20 cellular contexts compared by ENCODE assay signal in genomic region chrX:19924285-19924684, GRCh38. TPM values are rescaled to one million over a fixed set of nuclear protein-coding genes. Genes with fewer than 3 reads are reported as not detected.
DNase-seq lines count a peak whose midpoint lies in the region; ATAC-seq and TF ChIP-seq lines count a peak whose summit lies in the region.
"Had no signal": no experiment of that assay in that cellular context is flagged by ENCODE, and none has a peak within 500 bp of the region (broad histone marks: within the 10 kb centered on the region; RNA-seq: fewer than 3 reads in every experiment).

No MANE protein-coding gene starts in this region.

- peak; percentile 84 for ATAC-seq in left lung
- ATAC-seq in GM19035 (IDR thresholded peaks at IDR 0.05; ENCODE audit: unreplicated experiment), result no peak
- ATAC-seq: esophagus mucosa, right cardiac atrium had no signal

- H3K9ac ChIP-seq in BLaER1 (no peak overlapping the region), KMS-11 (no peak overlapping the region)
- H3K9ac ChIP-seq: neural progenitor cell had no signal

- peak overlapping the region; percentile 42 for H3K4me2 ChIP-seq in BLaER1
- H3K4me2 ChIP-seq in KMS-11, result peak overlapping the region; percentile 51; the same call in 1 of the 2 replicates
- H3K4me2 ChIP-seq: neural progenitor cell had no signal

- no peak overlapping the region for H3K27ac ChIP-seq in BLaER1
- peak overlapping the region; percentile 36; the same call in 1 of the 2 replicates for H3K27ac ChIP-seq in KMS-11
- no peak overlapping the region for H3K27ac ChIP-seq in left lung
- H3K27ac ChIP-seq in brain microvascular endothelial cell, result no peak overlapping the region
- H3K27ac ChIP-seq: dorsolateral prefrontal cortex, neural progenitor cell, suprapubic skin had no signal

- TF ChIP-seq CTCF in KMS-11 (conservative IDR thresholded peaks at IDR 0.05; ENCODE audit: low read depth, low read length), result no peak
- no peak for TF ChIP-seq CTCF in left lung (IDR thresholded peaks at IDR 0.05)
- no peak for TF ChIP-seq CTCF in brain microvascular endothelial cell (IDR thresholded peaks at IDR 0.05; ENCODE audit: low read depth, low read length, missing control alignments)

- no peaks in the 10 kb centered on the region for H3K9me3 ChIP-seq in BLaER1
- H3K9me3 ChIP-seq in left lung, result no peaks in the 10 kb centered on the region
- H3K9me3 ChIP-seq: suprapubic skin had no signal

- DNase-seq in SKM-1 (lab: John Stamatoyannopoulos, UW; ENCODE audit: unreplicated experiment) (peak; percentile 18), left lung (no peak), brain microvascular endothelial cell (no peak), COLO668 (lab: John Stamatoyannopoulos, UW; ENCODE audit: unreplicated experiment) (no peak)
- DNase-seq in stimulated activated CD4-positive, alpha-beta T cell treated with anti-CD3 and anti-CD28 coated beads, Interleukin-1b, Interleukin-23, amount 100 ng/mL, for 48 hours, result no peak
- DNase-seq: activated CD4-positive, alpha-beta T cell treated with anti-CD3 and anti-CD28 coated beads for 4 hours; activated naive CD4-positive, alpha-beta T cell; dorsolateral prefrontal cortex; H9; mesendoderm; NCI-H1092; NCI-H82; right cardiac atrium; T1000 had no signal

- H3K27me3 ChIP-seq in BLaER1 (no peaks in the 10 kb centered on the region), KMS-11 (ENCODE audit: insufficient read depth, low read depth) (no peaks in the 10 kb centered on the region), left lung (no peaks in the 10 kb centered on the region), brain microvascular endothelial cell (replicated peaks) (no peaks in the 10 kb centered on the region)
- H3K27me3 ChIP-seq: neural progenitor cell, suprapubic skin had no signal

- H3K79me2 ChIP-seq in KMS-11 (ENCODE audit: insufficient read depth, low read depth), result no peaks in the 10 kb centered on the region

- H3K36me3 ChIP-seq in BLaER1, result peaks cover 12% of the 10 kb centered on the region; the same call in 1 of the 2 replicates
- no peaks in the 10 kb centered on the region for H3K36me3 ChIP-seq in KMS-11 (ENCODE audit: insufficient read depth)
- H3K36me3 ChIP-seq in left lung, result no peaks in the 10 kb centered on the region
- H3K36me3 ChIP-seq in brain microvascular endothelial cell (replicated peaks), result no peaks in the 10 kb centered on the region
- H3K36me3 ChIP-seq: neural progenitor cell, suprapubic skin had no signal

- no peak overlapping the region for H3K4me3 ChIP-seq in BLaER1
- H3K4me3 ChIP-seq in KMS-11 (IDR thresholded peaks at IDR 0.05; ENCODE audit: insufficient read depth, low read depth, low read length), result no peak overlapping the region
- no peak overlapping the region for H3K4me3 ChIP-seq in left lung
- H3K4me3 ChIP-seq in brain microvascular endothelial cell (ENCODE audit: low read depth, low read length), result no peak overlapping the region
- H3K4me3 ChIP-seq: dorsolateral prefrontal cortex, neural progenitor cell, suprapubic skin had no signal

- H4K20me1 ChIP-seq in BLaER1 (no peaks in the 10 kb centered on the region), KMS-11 (ENCODE audit: insufficient read depth) (no peaks in the 10 kb centered on the region)

- intact Hi-C loops in left lung (cut with DNase I), result no loop called here

- H2AFZ ChIP-seq in KMS-11 (ENCODE audit: low read depth), result no peak overlapping the region
- H2AFZ ChIP-seq: neural progenitor cell had no signal

- H3K4me1 ChIP-seq in BLaER1 (peaks cover 11% of the 10 kb centered on the region), KMS-11 (ENCODE audit: low read depth, poor library complexity, severe bottlenecking) (peaks cover 33% of the 10 kb centered on the region), left lung (peaks cover 0 to 2% of the 10 kb centered on the region in 2 donors)
- H3K4me1 ChIP-seq: neural progenitor cell, suprapubic skin had no signal

- in situ Hi-C loops in brain microvascular endothelial cell (cut with HindIII; ENCODE audit: low pct_ligation_motif_present, low sequenced_read_pairs), result no loop called here

RNA-seq across cellular contexts. Expression of gene SH3KBP1, which starts 36.9 kb away (rescaled TPM):
- total RNA-seq in left lung, result 10 to 100 TPM; 46.4 to 47.3 TPM
